In the genomic region with DNA sequence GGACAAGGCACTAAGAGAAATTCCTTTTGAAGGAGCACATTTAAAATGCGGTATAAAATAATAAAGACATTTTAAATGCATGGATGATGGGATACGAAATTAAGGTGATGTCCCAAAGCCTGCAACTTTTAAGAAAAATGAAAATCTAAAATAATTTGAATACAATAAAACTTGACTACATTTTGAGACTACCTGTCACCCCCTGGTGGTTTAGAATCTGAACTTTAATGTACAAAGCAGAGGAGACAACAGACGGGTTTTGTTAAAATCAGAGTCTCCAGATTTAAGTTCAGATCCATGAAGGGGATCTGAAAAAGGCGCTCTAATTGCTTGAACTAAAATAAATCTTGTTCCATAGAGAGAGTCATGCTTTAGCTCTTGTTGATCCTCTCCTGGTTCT, we compare ENCODE assay signal across 25 cellular contexts.
DNase-seq lines count a peak whose midpoint lies in the region; ATAC-seq and TF ChIP-seq lines count a peak whose summit lies in the region.
"Had no signal": no experiment of that assay in that cellular context is flagged by ENCODE, and none has a peak within 500 bp of the region (broad histone marks: within the 10 kb centered on the region; RNA-seq: fewer than 3 reads in every experiment).

No MANE protein-coding gene starts in this region.

- no peaks in the 10 kb centered on the region for H3K79me2 ChIP-seq in Karpas-422 (ENCODE audit: low read length)

- no peaks in the 10 kb centered on the region for H4K20me1 ChIP-seq in Karpas-422 (ENCODE audit: insufficient read depth, low read depth, low read length)
- H4K20me1 ChIP-seq: BLaER1 treated with 17β-estradiol and CSF1 and Interleukin-3, amounts not matched to agents 10 nM and 100 nM had no signal

- no peaks in the 10 kb centered on the region for H3K9me3 Mint-ChIP-seq in nephron progenitor cell
- H3K9me3 Mint-ChIP-seq in activated naive CD8-positive, alpha-beta T cell treated with anti-CD3 and anti-CD28 coated beads, Interleukin-2, amount 50 U/mL, for 24 hours = no peaks in the 10 kb centered on the region
- H3K9me3 Mint-ChIP-seq: activated T-cell treated with anti-CD3 and anti-CD28 coated beads, Interleukin-2, amount 50 U/mL, for 24 hours had no signal

- no peaks in the 10 kb centered on the region for H3K27me3 ChIP-seq in Karpas-422 (ENCODE audit: low read length)
- no peaks in the 10 kb centered on the region for H3K27me3 ChIP-seq in brain microvascular endothelial cell (replicated peaks)
- H3K27me3 ChIP-seq: BLaER1 treated with 17β-estradiol and CSF1 and Interleukin-3, amounts not matched to agents 10 nM and 100 nM; thyroid gland had no signal

- no peaks in the 10 kb centered on the region for H3K4me1 Mint-ChIP-seq in nephron progenitor cell
- H3K4me1 Mint-ChIP-seq in activated naive CD8-positive, alpha-beta T cell treated with anti-CD3 and anti-CD28 coated beads, Interleukin-2, amount 50 U/mL, for 24 hours = no peaks in the 10 kb centered on the region
- H3K4me1 Mint-ChIP-seq: naive thymus-derived CD8-positive, alpha-beta T cell; stimulated activated naive CD8-positive, alpha-beta T cell treated with anti-CD3 and anti-CD28 coated beads, Interleukin-15, amount 100 ng/mL, for 72 hours had no signal

- H3K9me2 ChIP-seq in Karpas-422 (replicated peaks; ENCODE audit: insufficient read depth, low read length) = no peaks in the 10 kb centered on the region

- no peak for ATAC-seq in GM18502 (IDR thresholded peaks at IDR 0.05; ENCODE audit: poor library complexity, unreplicated experiment)
- no peak for ATAC-seq in activated naive CD8-positive, alpha-beta T cell treated with anti-CD3 and anti-CD28 coated beads, Interleukin-2, amount 50 U/mL, for 24 hours
- ATAC-seq: naive thymus-derived CD8-positive, alpha-beta T cell; Right ventricle myocardium inferior; stimulated activated naive CD8-positive, alpha-beta T cell treated with anti-CD3 and anti-CD28 coated beads, Interleukin-15, amount 100 ng/mL, for 72 hours had no signal

- no peaks in the 10 kb centered on the region for H3K9me3 ChIP-seq in Karpas-422 (ENCODE audit: low read length)
- H3K9me3 ChIP-seq: BLaER1 treated with 17β-estradiol and CSF1 and Interleukin-3, amounts not matched to agents 10 nM and 100 nM; Caco-2; thyroid gland had no signal

- peak; percentile 1 for TF ChIP-seq CTCF in GM12864 (IDR thresholded peaks at IDR 0.05; ENCODE audit: low read depth, low read length, missing control alignments)
- TF ChIP-seq CTCF in brain microvascular endothelial cell (IDR thresholded peaks at IDR 0.05; ENCODE audit: low read depth, low read length, missing control alignments) = peak; percentile 16
- peak; percentile 14 for TF ChIP-seq CTCF in nephron progenitor cell (IDR thresholded peaks at IDR 0.05)

- no peak overlapping the region for H3K27ac ChIP-seq in Karpas-422 (ENCODE audit: low read length)
- no peak overlapping the region for H3K27ac ChIP-seq in brain microvascular endothelial cell
- H3K27ac ChIP-seq: BLaER1 treated with 17β-estradiol and CSF1 and Interleukin-3, amounts not matched to agents 10 nM and 100 nM; epithelial cell of prostate; KMS-11; thyroid gland; VCaP had no signal

- no peak overlapping the region for H3K9ac ChIP-seq in Karpas-422 (ENCODE audit: low read length)
- H3K9ac ChIP-seq: BLaER1 treated with 17β-estradiol and CSF1 and Interleukin-3, amounts not matched to agents 10 nM and 100 nM; KMS-11 had no signal

- H3K27ac Mint-ChIP-seq in nephron progenitor cell = no peak overlapping the region
- no peak overlapping the region for H3K27ac Mint-ChIP-seq in activated naive CD8-positive, alpha-beta T cell treated with anti-CD3 and anti-CD28 coated beads, Interleukin-2, amount 50 U/mL, for 24 hours
- H3K27ac Mint-ChIP-seq: activated T-cell treated with anti-CD3 and anti-CD28 coated beads, Interleukin-2, amount 50 U/mL, for 24 hours; naive thymus-derived CD8-positive, alpha-beta T cell; stimulated activated naive CD8-positive, alpha-beta T cell treated with anti-CD3 and anti-CD28 coated beads, Interleukin-15, amount 100 ng/mL, for 72 hours; T-helper 2 cell treated with Interferon-gamma antibody and Interleukin-4, amounts not matched to agents 5 μg/mL and 100 μg/mL, for 36 hours had no signal

- in situ Hi-C loops in brain microvascular endothelial cell (cut with HindIII; ENCODE audit: low pct_ligation_motif_present, low sequenced_read_pairs) = no loop called here

- H3K4me3 ChIP-seq in GM12864 (ENCODE audit: low read depth, low read length) = no peak overlapping the region
- H3K4me3 ChIP-seq in Karpas-422 (ENCODE audit: low read length) = no peak overlapping the region
- H3K4me3 ChIP-seq in brain microvascular endothelial cell (ENCODE audit: low read depth, low read length) = no peak overlapping the region
- H3K4me3 ChIP-seq: BLaER1 treated with 17β-estradiol and CSF1 and Interleukin-3, amounts not matched to agents 10 nM and 100 nM; thyroid gland had no signal

- peak overlapping the region; percentile 32; the same call in 1 of the 2 replicates for H2AFZ ChIP-seq in Karpas-422 (ENCODE audit: low read length)

- no peaks in the 10 kb centered on the region for H3K4me1 ChIP-seq in Karpas-422 (ENCODE audit: low read length)
- H3K4me1 ChIP-seq: BLaER1 treated with 17β-estradiol and CSF1 and Interleukin-3, amounts not matched to agents 10 nM and 100 nM; Caco-2; thyroid gland had no signal

- no peak overlapping the region for H3K4me3 Mint-ChIP-seq in nephron progenitor cell
- no peak overlapping the region for H3K4me3 Mint-ChIP-seq in activated naive CD8-positive, alpha-beta T cell treated with anti-CD3 and anti-CD28 coated beads, Interleukin-2, amount 50 U/mL, for 24 hours
- H3K4me3 Mint-ChIP-seq: activated T-cell treated with anti-CD3 and anti-CD28 coated beads, Interleukin-2, amount 50 U/mL, for 24 hours; naive thymus-derived CD8-positive, alpha-beta T cell; stimulated activated naive CD8-positive, alpha-beta T cell treated with anti-CD3 and anti-CD28 coated beads, Interleukin-15, amount 100 ng/mL, for 72 hours; T-helper 2 cell treated with Interferon-gamma antibody and Interleukin-4, amounts not matched to agents 5 μg/mL and 100 μg/mL, for 36 hours had no signal

- DNase-seq in GM12864 (ENCODE audit: low read depth) (no peak), Karpas-422 (no peak), brain microvascular endothelial cell (no peak), nephron progenitor cell (no peak), GM03348 (ENCODE audit: low spot score) (no peak)
- no peak for DNase-seq in activated naive CD8-positive, alpha-beta T cell treated with anti-CD3 and anti-CD28 coated beads, Interleukin-2, amount 50 U/mL, for 24 hours
- DNase-seq: activated CD4-positive, alpha-beta T cell treated with anti-CD3 and anti-CD28 coated beads for 4 hours; activated gamma-delta T cell; activated T-cell treated with anti-CD3 and anti-CD28 coated beads, Interleukin-2, amount 50 U/mL, for 24 hours; cerebellar nuclear complex; DND-41; MV-4-11; naive thymus-derived CD8-positive, alpha-beta T cell; NCI-H446; OCI-M1; stimulated activated naive CD8-positive, alpha-beta T cell treated with anti-CD3 and anti-CD28 coated beads, Interleukin-15, amount 100 ng/mL, for 72 hours; thyroid gland had no signal

- no peaks in the 10 kb centered on the region for H3K36me3 ChIP-seq in Karpas-422 (ENCODE audit: insufficient read depth, low read length)
- H3K36me3 ChIP-seq in brain microvascular endothelial cell (replicated peaks) = no peaks in the 10 kb centered on the region
- H3K36me3 ChIP-seq: BLaER1 treated with 17β-estradiol and CSF1 and Interleukin-3, amounts not matched to agents 10 nM and 100 nM; thyroid gland had no signal

- H3K36me3 Mint-ChIP-seq in nephron progenitor cell (ENCODE audit: low read depth) = no peaks in the 10 kb centered on the region
- H3K36me3 Mint-ChIP-seq in activated naive CD8-positive, alpha-beta T cell treated with anti-CD3 and anti-CD28 coated beads, Interleukin-2, amount 50 U/mL, for 24 hours (ENCODE audit: low read depth) = no peaks in the 10 kb centered on the region
- H3K36me3 Mint-ChIP-seq: naive thymus-derived CD8-positive, alpha-beta T cell had no signal

- H3K4me2 ChIP-seq in Karpas-422 (ENCODE audit: low read depth, low read length, poor library complexity, severe bottlenecking) = no peak overlapping the region
- H3K4me2 ChIP-seq: BLaER1 treated with 17β-estradiol and CSF1 and Interleukin-3, amounts not matched to agents 10 nM and 100 nM; KMS-11 had no signal

- no peaks in the 10 kb centered on the region for H3K27me3 Mint-ChIP-seq in nephron progenitor cell (ENCODE audit: low read depth, poor library complexity)
- no peaks in the 10 kb centered on the region for H3K27me3 Mint-ChIP-seq in activated naive CD8-positive, alpha-beta T cell treated with anti-CD3 and anti-CD28 coated beads, Interleukin-2, amount 50 U/mL, for 24 hours
- H3K27me3 Mint-ChIP-seq: activated T-cell treated with anti-CD3 and anti-CD28 coated beads, Interleukin-2, amount 50 U/mL, for 24 hours; naive thymus-derived CD8-positive, alpha-beta T cell; stimulated activated naive CD8-positive, alpha-beta T cell treated with anti-CD3 and anti-CD28 coated beads, Interleukin-15, amount 100 ng/mL, for 72 hours had no signal
